9 cellular contexts compared by ENCODE assay signal in the genomic region with DNA sequence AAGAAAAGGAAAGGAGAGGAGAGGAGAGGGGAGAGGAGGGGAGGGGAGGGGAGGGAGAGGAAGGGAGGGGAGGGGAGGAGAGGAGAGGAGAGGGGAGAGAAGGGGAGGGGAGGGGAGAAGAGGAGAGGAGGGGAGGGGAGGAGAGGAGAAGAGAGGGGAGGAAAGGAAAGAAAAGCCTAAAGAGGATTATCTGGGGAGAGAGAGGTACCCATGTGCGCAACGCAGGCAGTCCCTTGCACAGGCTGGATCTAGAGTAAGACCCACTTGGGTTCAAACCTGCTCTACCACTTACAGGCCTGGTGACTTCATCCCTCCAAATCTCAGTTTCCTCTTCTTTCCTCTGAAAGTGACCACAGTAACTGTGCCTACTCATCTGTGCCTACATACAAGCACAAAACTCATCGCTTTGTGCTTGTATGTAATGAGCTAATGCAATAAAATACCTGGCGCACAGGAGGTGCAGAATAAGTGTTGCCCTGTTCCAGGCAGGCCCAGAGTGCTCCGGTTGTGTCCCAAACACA. TPM values are rescaled to one million over a fixed set of nuclear protein-coding genes. Genes with fewer than 3 reads are reported as not detected.
A peak's percentile ranks its signal among the peaks of the same experiment; 100 is the strongest.
DNase-seq lines count a peak whose midpoint lies in the region; ATAC-seq and TF ChIP-seq lines count a peak whose summit lies in the region.
"Had no signal": no experiment of that assay in that cellular context is flagged by ENCODE, and none has a peak within 500 bp of the region (broad histone marks: within the 10 kb centered on the region; RNA-seq: fewer than 3 reads in every experiment).

No MANE protein-coding gene starts in this region.

- peak overlapping the region; percentile 87 for H3K4me3 Mint-ChIP-seq in CD8-positive, alpha-beta T cell
- peak overlapping the region; percentile 77 for H3K4me3 Mint-ChIP-seq in activated naive CD8-positive, alpha-beta T cell treated with anti-CD3 and anti-CD28 coated beads for 36 hours
- H3K4me3 Mint-ChIP-seq in natural killer cell: peak overlapping the region; percentile 84

- no peak overlapping the region for H3K27ac ChIP-seq in CD8-positive, alpha-beta T cell (ENCODE audit: low read depth, low read length)
- no peak overlapping the region for H3K27ac ChIP-seq in right cardiac atrium (ENCODE audit: low read length)

- POLR2A ChIA-PET in CD8-positive, alpha-beta T cell (lab: Charles Lee): interaction anchor here (1.1 to 2.4 kb wide), 3 partner anchors 33 to 59 kb away, joined by 3 to 14 read pairs (median 5); a partner anchor contains a TSS

- no peaks in the 10 kb centered on the region for H3K27me3 ChIP-seq in CD8-positive, alpha-beta T cell (ENCODE audit: insufficient read depth, low read length)
- no peaks in the 10 kb centered on the region for H3K27me3 ChIP-seq in right cardiac atrium (ENCODE audit: control insufficient read depth, insufficient read depth)
- H3K27me3 ChIP-seq: Peyer's patch had no signal

- H3K9me3 ChIP-seq in CD8-positive, alpha-beta T cell (ENCODE audit: low read length): no peaks in the 10 kb centered on the region
- no peaks in the 10 kb centered on the region for H3K9me3 ChIP-seq in right cardiac atrium (ENCODE audit: control insufficient read depth, low read length)
- H3K9me3 ChIP-seq: Peyer's patch had no signal

- no peak for ATAC-seq in CD8-positive, alpha-beta T cell
- ATAC-seq in natural killer cell: no peak
- ATAC-seq in right cardiac atrium: no peak
- no peak for ATAC-seq in HG03354 (IDR thresholded peaks at IDR 0.05; ENCODE audit: poor library complexity, severe bottlenecking, unreplicated experiment)
- ATAC-seq in GM21367 (IDR thresholded peaks at IDR 0.05; ENCODE audit: unreplicated experiment): no peak

- H3K36me3 ChIP-seq in CD8-positive, alpha-beta T cell (ENCODE audit: insufficient read depth, low read length): no peaks in the 10 kb centered on the region

- no peak for DNase-seq in CD8-positive, alpha-beta T cell
- no peak for DNase-seq in LNCaP clone FGC (ENCODE audit: low read depth)
- DNase-seq in activated naive CD8-positive, alpha-beta T cell treated with anti-CD3 and anti-CD28 coated beads for 36 hours: no peak
- DNase-seq in natural killer cell: no peak
- no peak for DNase-seq in NCI-H2081 (lab: John Stamatoyannopoulos, UW)
- no peak for DNase-seq in right cardiac atrium

- no peak for TF ChIP-seq CTCF in CD8-positive, alpha-beta T cell (IDR thresholded peaks at IDR 0.05)
- no peak for TF ChIP-seq CTCF in LNCaP clone FGC (IDR thresholded peaks at IDR 0.05; ENCODE audit: control insufficient read depth, extremely low read depth, insufficient read depth)
- no peak for TF ChIP-seq CTCF in natural killer cell (IDR thresholded peaks at IDR 0.05)

- H3K9me3 Mint-ChIP-seq in CD8-positive, alpha-beta T cell: no peaks in the 10 kb centered on the region
- no peaks in the 10 kb centered on the region for H3K9me3 Mint-ChIP-seq in activated naive CD8-positive, alpha-beta T cell treated with anti-CD3 and anti-CD28 coated beads for 36 hours
- H3K9me3 Mint-ChIP-seq in natural killer cell: no peaks in the 10 kb centered on the region

- H3K4me1 ChIP-seq in CD8-positive, alpha-beta T cell (ENCODE audit: insufficient read depth, low read length): peaks cover 32% of the 10 kb centered on the region
- peaks cover 15% of the 10 kb centered on the region for H3K4me1 ChIP-seq in right cardiac atrium (ENCODE audit: control insufficient read depth, insufficient read depth, low read length)

- CTCF ChIA-PET in CD8-positive, alpha-beta T cell (lab: Charles Lee): interaction anchor here (0.8 to 1.3 kb wide), 6 partner anchors 15 to 153 kb away, joined by 3 to 4 read pairs (median 4); a partner anchor contains a TSS

- intact Hi-C loops in CD8-positive, alpha-beta T cell (cut with DNase I, micrococcal nuclease): loop anchor here (2.0 to 10.0 kb wide), 2 partner anchors 30 to 164 kb away; a partner anchor contains a TSS
- intact Hi-C loops in natural killer cell (cut with micrococcal nuclease): no loop called here
- intact Hi-C loops in right cardiac atrium (cut with DNase I): loop anchor here in 1 of 4 donors (5.0 kb wide), 1 partner anchor 129 kb away; a partner anchor contains a TSS

- no peaks in the 10 kb centered on the region for H3K27me3 Mint-ChIP-seq in CD8-positive, alpha-beta T cell (ENCODE audit: low read depth)
- no peaks in the 10 kb centered on the region for H3K27me3 Mint-ChIP-seq in activated naive CD8-positive, alpha-beta T cell treated with anti-CD3 and anti-CD28 coated beads for 36 hours
- H3K27me3 Mint-ChIP-seq in natural killer cell (ENCODE audit: low read depth in 2 of 2): peaks cover 0 to 3% of the 10 kb centered on the region in 2 donors

- H3K36me3 Mint-ChIP-seq in CD8-positive, alpha-beta T cell: peaks cover 10% of the 10 kb centered on the region
- peaks cover 15% of the 10 kb centered on the region for H3K36me3 Mint-ChIP-seq in activated naive CD8-positive, alpha-beta T cell treated with anti-CD3 and anti-CD28 coated beads for 36 hours
- no peaks in the 10 kb centered on the region for H3K36me3 Mint-ChIP-seq in natural killer cell

- peak overlapping the region; percentile 81 for H3K4me3 ChIP-seq in CD8-positive, alpha-beta T cell (ENCODE audit: low read depth, low read length)
- H3K4me3 ChIP-seq in LNCaP clone FGC (ENCODE audit: low read depth, low read length) (peak overlapping the region; percentile 96), right cardiac atrium (ENCODE audit: low read length) (no peak overlapping the region)

- H3K27ac Mint-ChIP-seq in CD8-positive, alpha-beta T cell: peak overlapping the region; percentile 91
- peak overlapping the region; percentile 70 for H3K27ac Mint-ChIP-seq in activated naive CD8-positive, alpha-beta T cell treated with anti-CD3 and anti-CD28 coated beads for 36 hours
- H3K27ac Mint-ChIP-seq in natural killer cell: peak overlapping the region; percentile 68 to 86

- peaks cover 32% of the 10 kb centered on the region for H3K4me1 Mint-ChIP-seq in CD8-positive, alpha-beta T cell (ENCODE audit: low read depth)
- peaks cover 34% of the 10 kb centered on the region for H3K4me1 Mint-ChIP-seq in activated naive CD8-positive, alpha-beta T cell treated with anti-CD3 and anti-CD28 coated beads for 36 hours
- H3K4me1 Mint-ChIP-seq in natural killer cell: peaks cover 25 to 39% of the 10 kb centered on the region in 2 donors

- WGBS in right cardiac atrium: 90% methylated on average over 5 of the region's 5 CpGs

RNA-seq across cellular contexts. Expression of a gene that starts 0.8 kb away (rescaled TPM):
- 10 to 100 TPM; 28.1 to 29.7 TPM for total RNA-seq in CD8-positive, alpha-beta T cell
- 10 to 100 TPM; 61.0 to 62.2 TPM for total RNA-seq in activated naive CD8-positive, alpha-beta T cell treated with anti-CD3 and anti-CD28 coated beads for 36 hours
- total RNA-seq in natural killer cell (10 to 100 TPM; 41.0 to 59.4 (median 45.8) TPM), right cardiac atrium (10 to 100 TPM; 24.8 to 35.5 (median 31.6) TPM)
- polyA plus RNA-seq in right cardiac atrium: 14.7 TPM

RNA-seq across cellular contexts. Expression of a gene that starts 30.4 kb away (rescaled TPM):
- total RNA-seq in CD8-positive, alpha-beta T cell: under 1 TPM; 0.03 to 0.06 TPM
- under 1 TPM in 1 of 2 experiments, not detected in 1; 0.08 TPM for total RNA-seq in activated naive CD8-positive, alpha-beta T cell treated with anti-CD3 and anti-CD28 coated beads for 36 hours
- total RNA-seq in natural killer cell (not detected), right cardiac atrium (under 1 TPM in 2 of 4 donors, not detected in 2; 0.03 to 0.06 TPM)
- polyA plus RNA-seq in right cardiac atrium: 0.05 TPM

RNA-seq across cellular contexts. Expression of a gene that starts 32.8 kb away (rescaled TPM):
- total RNA-seq in CD8-positive, alpha-beta T cell: 10 to 100 TPM; 36.7 to 38.4 TPM
- 10 to 100 TPM; 35.8 to 38.7 TPM for total RNA-seq in activated naive CD8-positive, alpha-beta T cell treated with anti-CD3 and anti-CD28 coated beads for 36 hours
- total RNA-seq in natural killer cell: 10 to 100 TPM; 56.1 to 67.7 (median 66.5) TPM
- total RNA-seq in right cardiac atrium: 1 to 10 TPM in 3 of 4 donors, under 1 TPM in 1; 0.68 to 1.6 (median 1.3) TPM
- 0.57 TPM for polyA plus RNA-seq in right cardiac atrium

Comparison
In these comparisons a context has a peak if more than half of its experiments do, and no peak if none do; other contexts are left out.
1. RNA of a gene that starts 32.8 kb away (total RNA-seq): 56.1 to 67.7 TPM in natural killer cell, 35.8 to 38.7 TPM in activated naive CD8-positive, alpha-beta T cell treated with anti-CD3 and anti-CD28 coated beads for 36 hours and 36.7 to 38.4 TPM in CD8-positive, alpha-beta T cell; 0.68 to 1.6 TPM in right cardiac atrium; every median in the first group is over 10 times any median in the second.
2. Peak in every context shown above with its lines, with median percentiles within 50 percentile points of each other: H3K27ac Mint-ChIP-seq and H3K4me3 Mint-ChIP-seq.